Comparison of ENCODE assay signal across 21 cellular contexts in genomic region chr2:40412456-40412855, GRCh38. TPM values are rescaled to one million over a fixed set of nuclear protein-coding genes. Genes with fewer than 3 reads are reported as not detected.
DNase-seq lines count a peak whose midpoint lies in the region; ATAC-seq, FAIRE-seq and TF ChIP-seq lines count a peak whose summit lies in the region.
"Had no signal": no experiment of that assay in that cellular context is flagged by ENCODE, and none has a peak within 500 bp of the region (broad histone marks: within the 10 kb centered on the region; RNA-seq: fewer than 3 reads in every experiment).

No MANE protein-coding gene starts in this region.

- H3K4me3 ChIP-seq in astrocyte (ENCODE audit: insufficient read depth, low read depth, low read length): no peak overlapping the region
- H3K4me3 ChIP-seq: ascending aorta had no signal

- H3K4me1 Mint-ChIP-seq in astrocyte (ENCODE audit: low read depth, unreplicated experiment) (peaks cover 19% of the 10 kb centered on the region), CD14-positive monocyte (peaks cover 3% of the 10 kb centered on the region)
- no peaks in the 10 kb centered on the region for H3K4me1 Mint-ChIP-seq in naive thymus-derived CD8-positive, alpha-beta T cell
- H3K4me1 Mint-ChIP-seq in activated CD4-positive, alpha-beta T cell treated with anti-CD3 and anti-CD28 coated beads, Interleukin-2, amount 10 ng/mL, durations not matched to agents 24 days and 14 days: no peaks in the 10 kb centered on the region
- H3K4me1 Mint-ChIP-seq: activated naive CD4-positive, alpha-beta T cell treated with anti-CD3 and anti-CD28 coated beads, Interleukin-2, amount 50 U/mL, for 24 hours; stimulated activated naive B cell treated with anti-CD40 and anti-IgM and Interleukin-4, amounts not matched to agents 10 μg/mL and 1 μg/mL and 100 μg/mL, for 72 hours had no signal

- POLR2A ChIA-PET in naive thymus-derived CD8-positive, alpha-beta T cell (lab: Charles Lee): no interaction called here

- no peaks in the 10 kb centered on the region for H3K27me3 ChIP-seq in astrocyte (ENCODE audit: insufficient read depth, low read length)
- H3K27me3 ChIP-seq: ascending aorta had no signal

- H3K36me3 Mint-ChIP-seq in astrocyte (ENCODE audit: low read depth, unreplicated experiment) (no peaks in the 10 kb centered on the region), CD14-positive monocyte (peaks cover 8 to 20% of the 10 kb centered on the region in 2 donors)
- no peaks in the 10 kb centered on the region for H3K36me3 Mint-ChIP-seq in naive thymus-derived CD8-positive, alpha-beta T cell
- no peaks in the 10 kb centered on the region for H3K36me3 Mint-ChIP-seq in activated CD4-positive, alpha-beta T cell treated with anti-CD3 and anti-CD28 coated beads, Interleukin-2, amount 10 ng/mL, durations not matched to agents 24 days and 14 days (ENCODE audit: low read depth)
- H3K36me3 Mint-ChIP-seq: activated naive CD4-positive, alpha-beta T cell treated with anti-CD3 and anti-CD28 coated beads, Interleukin-2, amount 50 U/mL, for 24 hours; stimulated activated naive B cell treated with anti-CD40 and anti-IgM and Interleukin-4, amounts not matched to agents 10 μg/mL and 1 μg/mL and 100 μg/mL, for 72 hours had no signal

- DNase-seq in EH (ENCODE audit: low read depth) (peak; percentile 51), LHCN-M2 (ENCODE audit: low read depth) (peak; percentile 56), astrocyte (ENCODE audit: low read depth) (peak; percentile 47), kidney glomerular epithelial cell (lab: John Stamatoyannopoulos, UW) (peak; percentile 29), CD14-positive monocyte (ENCODE audit: low spot score) (no peak), left cardiac atrium (no peak)
- DNase-seq in naive thymus-derived CD8-positive, alpha-beta T cell: no peak
- no peak for DNase-seq in activated CD4-positive, alpha-beta T cell treated with anti-CD3 and anti-CD28 coated beads, Interleukin-2, amount 10 ng/mL, durations not matched to agents 24 days and 14 days
- DNase-seq: activated CD4-positive, alpha-beta T cell treated with anti-CD3 and anti-CD28 coated beads for 1 hour; activated CD8-positive, alpha-beta memory T cell treated with anti-CD3 and anti-CD28 coated beads for 24 hours; activated T-cell treated with anti-CD3 and anti-CD28 coated beads, Interleukin-2, amount 50 U/mL, for 48 hours; AML-193; KG1; NCI-H1092 treated with DMSO at 0.1 percent for 48 hours; NCI-H2081 treated with DMSO at 0.1 percent for 48 hours; NK-92 treated with Interleukin-12 subunit alpha and Interleukin-12 subunit beta, amount 100 ng/mL, for 24 hours; stimulated activated CD4-positive, alpha-beta T cell treated with anti-CD3 and anti-CD28 coated beads, Interleukin-2, amount 100 ng/mL, for 24 hours; stimulated activated naive B cell treated with anti-CD40 and anti-IgM and Interleukin-4, amounts not matched to agents 10 μg/mL and 1 μg/mL and 100 μg/mL, for 72 hours had no signal

- no peaks in the 10 kb centered on the region for H3K27me3 Mint-ChIP-seq in astrocyte (ENCODE audit: low read depth, unreplicated experiment)
- H3K27me3 Mint-ChIP-seq in naive thymus-derived CD8-positive, alpha-beta T cell: peaks cover 0 to 3% (median 0%) of the 10 kb centered on the region in 5 donors
- no peaks in the 10 kb centered on the region for H3K27me3 Mint-ChIP-seq in activated CD4-positive, alpha-beta T cell treated with anti-CD3 and anti-CD28 coated beads, Interleukin-2, amount 10 ng/mL, durations not matched to agents 24 days and 14 days
- H3K27me3 Mint-ChIP-seq in CD14-positive monocyte (ENCODE audit: low read depth in 3 of 3): peaks cover 0 to 1% (median 0%) of the 10 kb centered on the region in 3 donors
- H3K27me3 Mint-ChIP-seq: progenitor cell of endocrine pancreas; stimulated activated naive B cell treated with anti-CD40 and anti-IgM and Interleukin-4, amounts not matched to agents 10 μg/mL and 1 μg/mL and 100 μg/mL, for 72 hours had no signal

- ATAC-seq in naive thymus-derived CD8-positive, alpha-beta T cell: no peak
- no peak for ATAC-seq in left cardiac atrium
- ATAC-seq: stimulated activated naive B cell treated with anti-CD40 and anti-IgM and Interleukin-4, amounts not matched to agents 10 μg/mL and 1 μg/mL and 100 μg/mL, for 72 hours had no signal

- no peak overlapping the region for H3K4me3 Mint-ChIP-seq in astrocyte (ENCODE audit: unreplicated experiment)
- no peak overlapping the region for H3K4me3 Mint-ChIP-seq in naive thymus-derived CD8-positive, alpha-beta T cell
- no peak overlapping the region for H3K4me3 Mint-ChIP-seq in activated CD4-positive, alpha-beta T cell treated with anti-CD3 and anti-CD28 coated beads, Interleukin-2, amount 10 ng/mL, durations not matched to agents 24 days and 14 days
- no peak overlapping the region for H3K4me3 Mint-ChIP-seq in CD14-positive monocyte
- H3K4me3 Mint-ChIP-seq: activated naive CD4-positive, alpha-beta T cell treated with anti-CD3 and anti-CD28 coated beads, Interleukin-2, amount 50 U/mL, for 24 hours; stimulated activated naive B cell treated with anti-CD40 and anti-IgM and Interleukin-4, amounts not matched to agents 10 μg/mL and 1 μg/mL and 100 μg/mL, for 72 hours had no signal

- no peaks in the 10 kb centered on the region for H4K20me1 ChIP-seq in astrocyte (ENCODE audit: insufficient read depth, low read length)

- H3K4me2 ChIP-seq in astrocyte (ENCODE audit: low read length): no peak overlapping the region

- TF ChIP-seq CTCF in astrocyte (IDR thresholded peaks at IDR 0.05; ENCODE audit: insufficient read depth, low read depth, low read length): no peak
- no peak for TF ChIP-seq CTCF in CD14-positive monocyte (IDR thresholded peaks at IDR 0.05)

- H3K9ac ChIP-seq in astrocyte (ENCODE audit: low read length): no peak overlapping the region

- intact Hi-C loops in activated CD4-positive, alpha-beta T cell treated with anti-CD3 and anti-CD28 coated beads, Interleukin-2, amount 10 ng/mL, durations not matched to agents 24 days and 14 days (cut with micrococcal nuclease): no loop called here
- intact Hi-C loops in CD14-positive monocyte (cut with micrococcal nuclease): no loop called here
- intact Hi-C loops in left cardiac atrium (cut with DNase I): no loop called here

- H3K9me3 ChIP-seq in astrocyte (ENCODE audit: insufficient read depth, low read depth, low read length): no peaks in the 10 kb centered on the region
- H3K9me3 ChIP-seq: ascending aorta had no signal

- H3K36me3 ChIP-seq in astrocyte (ENCODE audit: insufficient read depth, low read length): no peaks in the 10 kb centered on the region
- H3K36me3 ChIP-seq: ascending aorta had no signal

- no peaks in the 10 kb centered on the region for H3K79me2 ChIP-seq in astrocyte (ENCODE audit: insufficient read depth, low read length)

- no peak overlapping the region for H3K27ac ChIP-seq in astrocyte (ENCODE audit: low read depth, low read length)
- H3K27ac ChIP-seq: ascending aorta had no signal

- H3K27ac Mint-ChIP-seq in astrocyte (ENCODE audit: unreplicated experiment): no peak overlapping the region
- H3K27ac Mint-ChIP-seq in naive thymus-derived CD8-positive, alpha-beta T cell: no peak overlapping the region
- no peak overlapping the region for H3K27ac Mint-ChIP-seq in activated CD4-positive, alpha-beta T cell treated with anti-CD3 and anti-CD28 coated beads, Interleukin-2, amount 10 ng/mL, durations not matched to agents 24 days and 14 days
- H3K27ac Mint-ChIP-seq in CD14-positive monocyte: no peak overlapping the region
- H3K27ac Mint-ChIP-seq: activated naive CD4-positive, alpha-beta T cell treated with anti-CD3 and anti-CD28 coated beads, Interleukin-2, amount 50 U/mL, for 24 hours; progenitor cell of endocrine pancreas; stimulated activated naive B cell treated with anti-CD40 and anti-IgM and Interleukin-4, amounts not matched to agents 10 μg/mL and 1 μg/mL and 100 μg/mL, for 72 hours had no signal

- H3K4me1 ChIP-seq in astrocyte (ENCODE audit: insufficient read depth, low read length): peaks cover 2% of the 10 kb centered on the region
- H3K4me1 ChIP-seq: ascending aorta had no signal

- H3K9me3 Mint-ChIP-seq in astrocyte (ENCODE audit: unreplicated experiment): no peaks in the 10 kb centered on the region
- no peaks in the 10 kb centered on the region for H3K9me3 Mint-ChIP-seq in naive thymus-derived CD8-positive, alpha-beta T cell
- H3K9me3 Mint-ChIP-seq in activated CD4-positive, alpha-beta T cell treated with anti-CD3 and anti-CD28 coated beads, Interleukin-2, amount 10 ng/mL, durations not matched to agents 24 days and 14 days: no peaks in the 10 kb centered on the region
- no peaks in the 10 kb centered on the region for H3K9me3 Mint-ChIP-seq in CD14-positive monocyte
- H3K9me3 Mint-ChIP-seq: activated naive CD4-positive, alpha-beta T cell treated with anti-CD3 and anti-CD28 coated beads, Interleukin-2, amount 50 U/mL, for 24 hours; stimulated activated naive B cell treated with anti-CD40 and anti-IgM and Interleukin-4, amounts not matched to agents 10 μg/mL and 1 μg/mL and 100 μg/mL, for 72 hours had no signal

- no peak overlapping the region for H2AFZ ChIP-seq in astrocyte (ENCODE audit: low read depth, low read length)

- FAIRE-seq in astrocyte (lab: Jason Lieb, UNC): no peak

RNA-seq across cellular contexts. Expression of gene SLC8A1, which starts 39.4 kb away (rescaled TPM):
- total RNA-seq in LHCN-M2 (2014; rRNA removed): 21.7 and 22.5 TPM in 2 replicates
- 7.9 TPM for polyA plus RNA-seq in LHCN-M2 (2012)
- 33.5 and 34.8 TPM in 2 replicates for total RNA-seq in astrocyte
- total RNA-seq in naive thymus-derived CD8-positive, alpha-beta T cell: under 1 TPM; 0.22 to 0.34 TPM
- not detected for polyA plus RNA-seq in naive thymus-derived CD8-positive, alpha-beta T cell
- total RNA-seq in activated CD4-positive, alpha-beta T cell treated with anti-CD3 and anti-CD28 coated beads, Interleukin-2, amount 10 ng/mL, durations not matched to agents 24 days and 14 days: 3.4 and 5.0 TPM in 2 replicates
- 10 to 100 TPM; 16.9 to 18.2 TPM for polyA plus RNA-seq in CD14-positive monocyte
- 100 to 1,000 TPM; 590 to 696 TPM for total RNA-seq in left cardiac atrium

Comparison
In these comparisons a context has a peak if more than half of its experiments do, and no peak if none do; other contexts are left out.
1. DNase-seq: peak in EH (single experiment), LHCN-M2 (single experiment), astrocyte (single experiment) and kidney glomerular epithelial cell (single experiment); none in naive thymus-derived CD8-positive, alpha-beta T cell (0 of 10), activated CD4-positive, alpha-beta T cell treated with anti-CD3 and anti-CD28 coated beads, Interleukin-2, amount 10 ng/mL, durations not matched to agents 24 days and 14 days (single experiment), CD14-positive monocyte (single experiment) and left cardiac atrium (single experiment).
2. RNA of gene SLC8A1, which starts 39.4 kb away (total RNA-seq): 590 to 696 TPM in left cardiac atrium; 33.5 to 34.8 TPM in astrocyte, 21.7 to 22.5 TPM in LHCN-M2, 3.4 to 5.0 TPM in activated CD4-positive, alpha-beta T cell treated with anti-CD3 and anti-CD28 coated beads, Interleukin-2, amount 10 ng/mL, durations not matched to agents 24 days and 14 days and 0.22 to 0.34 TPM in naive thymus-derived CD8-positive, alpha-beta T cell; every median in the first group is over 10 times any median in the second.